ENCODE assay signal across 8 cellular contexts in the genomic region with DNA sequence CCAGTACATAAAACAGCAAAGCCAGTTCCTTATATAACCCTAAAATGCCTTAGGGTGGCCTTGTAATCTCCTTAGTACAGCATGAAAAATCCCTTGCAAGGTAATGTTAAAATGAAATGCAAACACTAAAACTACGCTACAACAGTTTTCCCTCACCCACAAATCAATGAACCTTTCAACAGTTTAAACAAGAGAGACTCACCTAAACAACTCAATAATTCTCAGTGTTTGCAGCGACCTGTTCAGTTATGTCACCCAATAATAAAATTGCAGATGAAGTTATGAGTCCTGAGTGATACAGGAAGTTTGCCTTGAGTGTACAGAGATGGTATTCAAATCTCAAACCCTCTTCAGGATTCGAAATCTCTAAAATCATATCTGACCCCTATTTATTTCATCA.
"Had no signal": no experiment of that assay in that cellular context is flagged by ENCODE, and none has a peak within 500 bp of the region (broad histone marks: within the 10 kb centered on the region; RNA-seq: fewer than 3 reads in every experiment).

No MANE protein-coding gene starts in this region.

- H3K36me3 ChIP-seq: HAP-1 had no signal

- ATAC-seq: HCT116, K562 had no signal

- H3K4me3 ChIP-seq: GM23248, HAP-1, K562 had no signal

- H3K4me3 Mint-ChIP-seq: HFFc6 had no signal

- H3K27ac Mint-ChIP-seq: HFFc6 had no signal

- H3K27ac ChIP-seq: GM23248 had no signal

- H3K4me1 ChIP-seq: HAP-1 had no signal

- DNase-seq: GM23248, GOT3, H7, HFFc6, IMR-90 had no signal
